Comparison of ENCODE assay signal across 2 cellular contexts in the genomic region with DNA sequence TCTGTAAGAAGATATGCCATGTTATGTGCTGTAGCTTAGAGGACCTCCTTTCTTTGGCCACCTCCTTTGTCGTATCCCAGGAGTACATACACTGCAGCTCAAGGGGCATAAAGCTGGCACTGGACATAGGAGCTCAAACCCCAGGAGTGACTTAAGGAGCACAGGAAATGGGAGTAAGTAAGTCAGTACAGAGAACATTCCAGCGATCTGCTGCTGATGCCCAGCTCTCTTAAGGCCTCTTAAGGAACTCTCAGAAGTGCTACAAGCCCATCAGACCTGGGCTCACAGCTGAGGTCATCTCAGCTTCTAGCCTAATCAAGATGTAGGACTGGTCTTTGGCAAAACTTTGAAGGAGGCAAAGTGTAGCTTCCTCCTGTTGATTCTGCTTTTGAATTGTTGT.
TF ChIP-seq lines count a peak whose summit lies in the region.

No MANE protein-coding gene starts in this region.

TF ChIP-seq in GM23338, 12 proteins besides CTCF, POLR2A, EP300 and RAD21 (continues in another document):
- TF ChIP-seq CREB1 (CRISPR knock-in tag; IDR thresholded peaks at IDR 0.05; ENCODE audit: low read depth) (no peak), EZH2phosphoT487 (IDR thresholded peaks at IDR 0.05; ENCODE audit: unreplicated experiment) (no peak), JUNB (IDR thresholded peaks at IDR 0.05; ENCODE audit: unreplicated experiment) (no peak), ZNF114 (CRISPR knock-in tag; IDR thresholded peaks at IDR 0.05) (no peak), ZNF331 (CRISPR knock-in tag; IDR thresholded peaks at IDR 0.05; ENCODE audit: low read depth) (no peak), STAT1 (IDR thresholded peaks at IDR 0.05; ENCODE audit: unreplicated experiment) (no peak), POLR2AphosphoS5 (IDR thresholded peaks at IDR 0.05; ENCODE audit: low read depth) (no peak), NANOG (IDR thresholded peaks at IDR 0.05; ENCODE audit: borderline replicate concordance) (no peak)
- TF ChIP-seq, protein P1, sequence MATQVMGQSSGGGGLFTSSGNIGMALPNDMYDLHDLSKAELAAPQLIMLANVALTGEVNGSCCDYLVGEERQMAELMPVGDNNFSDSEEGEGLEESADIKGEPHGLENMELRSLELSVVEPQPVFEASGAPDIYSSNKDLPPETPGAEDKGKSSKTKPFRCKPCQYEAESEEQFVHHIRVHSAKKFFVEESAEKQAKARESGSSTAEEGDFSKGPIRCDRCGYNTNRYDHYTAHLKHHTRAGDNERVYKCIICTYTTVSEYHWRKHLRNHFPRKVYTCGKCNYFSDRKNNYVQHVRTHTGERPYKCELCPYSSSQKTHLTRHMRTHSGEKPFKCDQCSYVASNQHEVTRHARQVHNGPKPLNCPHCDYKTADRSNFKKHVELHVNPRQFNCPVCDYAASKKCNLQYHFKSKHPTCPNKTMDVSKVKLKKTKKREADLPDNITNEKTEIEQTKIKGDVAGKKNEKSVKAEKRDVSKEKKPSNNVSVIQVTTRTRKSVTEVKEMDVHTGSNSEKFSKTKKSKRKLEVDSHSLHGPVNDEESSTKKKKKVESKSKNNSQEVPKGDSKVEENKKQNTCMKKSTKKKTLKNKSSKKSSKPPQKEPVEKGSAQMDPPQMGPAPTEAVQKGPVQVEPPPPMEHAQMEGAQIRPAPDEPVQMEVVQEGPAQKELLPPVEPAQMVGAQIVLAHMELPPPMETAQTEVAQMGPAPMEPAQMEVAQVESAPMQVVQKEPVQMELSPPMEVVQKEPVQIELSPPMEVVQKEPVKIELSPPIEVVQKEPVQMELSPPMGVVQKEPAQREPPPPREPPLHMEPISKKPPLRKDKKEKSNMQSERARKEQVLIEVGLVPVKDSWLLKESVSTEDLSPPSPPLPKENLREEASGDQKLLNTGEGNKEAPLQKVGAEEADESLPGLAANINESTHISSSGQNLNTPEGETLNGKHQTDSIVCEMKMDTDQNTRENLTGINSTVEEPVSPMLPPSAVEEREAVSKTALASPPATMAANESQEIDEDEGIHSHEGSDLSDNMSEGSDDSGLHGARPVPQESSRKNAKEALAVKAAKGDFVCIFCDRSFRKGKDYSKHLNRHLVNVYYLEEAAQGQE (IDR thresholded peaks at IDR 0.05; ENCODE audit: unreplicated experiment) = no peak
- TF ChIP-seq, protein P2, sequence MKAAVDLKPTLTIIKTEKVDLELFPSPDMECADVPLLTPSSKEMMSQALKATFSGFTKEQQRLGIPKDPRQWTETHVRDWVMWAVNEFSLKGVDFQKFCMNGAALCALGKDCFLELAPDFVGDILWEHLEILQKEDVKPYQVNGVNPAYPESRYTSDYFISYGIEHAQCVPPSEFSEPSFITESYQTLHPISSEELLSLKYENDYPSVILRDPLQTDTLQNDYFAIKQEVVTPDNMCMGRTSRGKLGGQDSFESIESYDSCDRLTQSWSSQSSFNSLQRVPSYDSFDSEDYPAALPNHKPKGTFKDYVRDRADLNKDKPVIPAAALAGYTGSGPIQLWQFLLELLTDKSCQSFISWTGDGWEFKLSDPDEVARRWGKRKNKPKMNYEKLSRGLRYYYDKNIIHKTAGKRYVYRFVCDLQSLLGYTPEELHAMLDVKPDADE (IDR thresholded peaks at IDR 0.05) = no peak

TF ChIP-seq in H1, 55 proteins besides CTCF, POLR2A, EP300 and RAD21:
- TF ChIP-seq TCF12 (IDR thresholded peaks at IDR 0.05; ENCODE audit: low read depth, low read length) = no peak
- no peak for TF ChIP-seq SIN3A (conservative IDR thresholded peaks at IDR 0.05 in 1 of 2, IDR thresholded peaks at IDR 0.05 in 1 of 2; ENCODE audit: low read depth in 1 of 2, low read length in 2 of 2)
- TF ChIP-seq CBX8 (IDR thresholded peaks at IDR 0.05; ENCODE audit: borderline replicate concordance, low read depth, low read length) = no peak
- TF ChIP-seq SIRT6 (IDR thresholded peaks at IDR 0.05; ENCODE audit: low read length) = no peak
- no peak for TF ChIP-seq JUN (IDR thresholded peaks at IDR 0.05; ENCODE audit: low read depth, low read length)
- TF ChIP-seq SRF (IDR thresholded peaks at IDR 0.05; ENCODE audit: low read depth, low read length) = no peak
- TF ChIP-seq, protein P3, sequence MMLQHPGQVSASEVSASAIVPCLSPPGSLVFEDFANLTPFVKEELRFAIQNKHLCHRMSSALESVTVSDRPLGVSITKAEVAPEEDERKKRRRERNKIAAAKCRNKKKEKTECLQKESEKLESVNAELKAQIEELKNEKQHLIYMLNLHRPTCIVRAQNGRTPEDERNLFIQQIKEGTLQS (IDR thresholded peaks at IDR 0.05; ENCODE audit: insufficient read depth, low read depth, low read length) = no peak
- TF ChIP-seq SP4 (IDR thresholded peaks at IDR 0.05; ENCODE audit: low read length) = no peak
- no peak for TF ChIP-seq TBP (IDR thresholded peaks at IDR 0.05; ENCODE audit: low read depth, low read length)
- TF ChIP-seq, protein P4, sequence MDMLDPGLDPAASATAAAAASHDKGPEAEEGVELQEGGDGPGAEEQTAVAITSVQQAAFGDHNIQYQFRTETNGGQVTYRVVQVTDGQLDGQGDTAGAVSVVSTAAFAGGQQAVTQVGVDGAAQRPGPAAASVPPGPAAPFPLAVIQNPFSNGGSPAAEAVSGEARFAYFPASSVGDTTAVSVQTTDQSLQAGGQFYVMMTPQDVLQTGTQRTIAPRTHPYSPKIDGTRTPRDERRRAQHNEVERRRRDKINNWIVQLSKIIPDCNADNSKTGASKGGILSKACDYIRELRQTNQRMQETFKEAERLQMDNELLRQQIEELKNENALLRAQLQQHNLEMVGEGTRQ (IDR thresholded peaks at IDR 0.05; ENCODE audit: low read length) = no peak
- TF ChIP-seq GABPA (IDR thresholded peaks at IDR 0.05; ENCODE audit: borderline replicate concordance, insufficient read depth, low read length) = no peak
- no peak for TF ChIP-seq CHD1 (IDR thresholded peaks at IDR 0.05; ENCODE audit: low read depth, low read length)
- no peak for TF ChIP-seq CTBP2 (IDR thresholded peaks at IDR 0.05; ENCODE audit: borderline replicate concordance, insufficient read depth, insufficient read length, low read length)
TF ChIP-seq in H1: peak in this region for 0.
